Comparison of ENCODE assay signal across 9 cellular contexts in genomic region chr13:40813662-40814454, GRCh38. TPM values are rescaled to one million over a fixed set of nuclear protein-coding genes. Genes with fewer than 3 reads are reported as not detected.
DNase-seq lines count a peak whose midpoint lies in the region; ATAC-seq, FAIRE-seq and TF ChIP-seq lines count a peak whose summit lies in the region.
"Had no signal": no experiment of that assay in that cellular context is flagged by ENCODE, and none has a peak within 500 bp of the region (broad histone marks: within the 10 kb centered on the region; RNA-seq: fewer than 3 reads in every experiment).

No MANE protein-coding gene starts in this region.

- peak; percentile 81 for TF ChIP-seq CTCF in VCaP (conservative IDR thresholded peaks at IDR 0.05)

- no peak for FAIRE-seq in HTR-8/SVneo (lab: Jason Lieb, UNC)
- FAIRE-seq in frontal cortex (lab: Jason Lieb, UNC) = no peak
- FAIRE-seq: A549 had no signal

- ATAC-seq in left colon (peak; percentile 88), GM19467 (IDR thresholded peaks at IDR 0.05; ENCODE audit: unreplicated experiment) (no peak)
- ATAC-seq: A549 had no signal

- DNase-seq in DMS153 treated with DMSO at 0.1 percent for 48 hours (lab: John Stamatoyannopoulos, UW; ENCODE audit: unreplicated experiment) (peak; percentile 20), DMS153 (lab: John Stamatoyannopoulos, UW) (no peak), HTR-8/SVneo (ENCODE audit: insufficient read length, low spot score) (peak; percentile 12), left colon (no peak), frontal cortex (ENCODE audit: low spot score in 2 of 2) (no peak), NCI-H1092 treated with DMSO at 0.1 percent for 48 hours (lab: John Stamatoyannopoulos, UW) (no peak)

- H3K27ac ChIP-seq in VCaP = no peak overlapping the region; the same call in 1 of the 2 replicates
- H3K27ac ChIP-seq: A549 had no signal

- intact Hi-C loops in left colon (cut with DNase I, micrococcal nuclease) = no loop called here

RNA-seq across cellular contexts. Expression of gene SLC25A15, which starts 24.4 kb away (rescaled TPM):
- 10 to 100 TPM in 1 of 2 donors, 1 to 10 TPM in 1; 7.7 to 11.3 TPM for total RNA-seq in left colon
- 22.4 TPM for total RNA-seq in frontal cortex

RNA-seq across cellular contexts. Expression of gene MRPS31, which starts 42.9 kb away (rescaled TPM):
- total RNA-seq in left colon = 10 to 100 TPM; 17.6 to 19.0 TPM
- 24.5 TPM for total RNA-seq in frontal cortex

Comparison
In these comparisons a context has a peak if more than half of its experiments do, and no peak if none do; other contexts are left out.
1. DNase-seq: peak in DMS153 treated with DMSO at 0.1 percent for 48 hours (single experiment) and HTR-8/SVneo (single experiment); none in DMS153 (single experiment), left colon (0 of 2), frontal cortex (0 of 2) and NCI-H1092 treated with DMSO at 0.1 percent for 48 hours (single experiment).